In genomic region chr2:219406861-219407230, GRCh38 we compare ENCODE assay signal across 11 cellular contexts. TPM values are rescaled to one million over a fixed set of nuclear protein-coding genes. Genes with fewer than 3 reads are reported as not detected.
A peak's percentile ranks its signal among the peaks of the same experiment; 100 is the strongest.
DNase-seq lines count a peak whose midpoint lies in the region; ATAC-seq and TF ChIP-seq lines count a peak whose summit lies in the region.
"Had no signal": no experiment of that assay in that cellular context is flagged by ENCODE, and none has a peak within 500 bp of the region (broad histone marks: within the 10 kb centered on the region; RNA-seq: fewer than 3 reads in every experiment).

No MANE protein-coding gene starts in this region.

- H3K4me1 Mint-ChIP-seq in mesothelial cell of epicardium, result peaks cover 40% of the 10 kb centered on the region

- TF ChIP-seq CTCF in mesothelial cell of epicardium (IDR thresholded peaks at IDR 0.05; ENCODE audit: unreplicated experiment) (no peak), vagina (IDR thresholded peaks at IDR 0.05) (no peak)

- peak; percentile 25 for DNase-seq in DMS53 (lab: John Stamatoyannopoulos, UW)
- no peak for DNase-seq in DMS53 treated with DMSO at 0.1 percent for 48 hours (lab: John Stamatoyannopoulos, UW; ENCODE audit: unreplicated experiment)
- DNase-seq in mesothelial cell of epicardium (ENCODE audit: low spot score in 2 of 2, unreplicated experiment in 2 of 2), result no peak
- no peak for DNase-seq in vagina (ENCODE audit: extremely low spot score in 2 of 2)
- no peak for DNase-seq in SW 1271 (lab: John Stamatoyannopoulos, UW)
- DNase-seq in stimulated activated CD4-positive, alpha-beta T cell treated with anti-CD3 and anti-CD28 coated beads, Interleukin-2, amount 100 ng/mL, for 48 hours, result no peak
- DNase-seq: central memory CD4-positive, alpha-beta T cell; SHP77 treated with DMSO at 0.1 percent for 48 hours had no signal

- no peaks in the 10 kb centered on the region for H3K36me3 Mint-ChIP-seq in mesothelial cell of epicardium

- peaks cover 2% of the 10 kb centered on the region for H3K27me3 Mint-ChIP-seq in mesothelial cell of epicardium (ENCODE audit: low read depth)

- H3K9me3 Mint-ChIP-seq in mesothelial cell of epicardium, result no peaks in the 10 kb centered on the region

- no peak for TF ChIP-seq POLR2A in vagina (IDR thresholded peaks at IDR 0.05)

- WGBS in esophagus, 2 donors, result 73 to 82% methylated on average over 3 of the region's 3 CpGs

- no peak for ATAC-seq in HG03025 (IDR thresholded peaks at IDR 0.05; ENCODE audit: low FRiP score, unreplicated experiment)

- H3K27ac ChIP-seq in esophagus (ENCODE audit: low read depth in 2 of 2, low read length in 1 of 2), result peak overlapping the region; percentile 22 to 80
- H3K27ac ChIP-seq in vagina, result peak overlapping the region; percentile 66
- H3K27ac ChIP-seq: 22Rv1 had no signal

- H3K4me3 Mint-ChIP-seq in mesothelial cell of epicardium, result no peak overlapping the region

- intact Hi-C loops in vagina (cut with DNase I), result no loop called here

- H3K27me3 ChIP-seq in esophagus (ENCODE audit: control insufficient read depth in 1 of 2, insufficient read depth in 2 of 2, low read length in 2 of 2), result no peaks in the 10 kb centered on the region
- H3K27me3 ChIP-seq in vagina, result no peaks in the 10 kb centered on the region

- no peak overlapping the region for H3K4me3 ChIP-seq in esophagus (ENCODE audit: low read depth in 1 of 2, low read length in 2 of 2)
- no peak overlapping the region for H3K4me3 ChIP-seq in vagina

- H3K27ac Mint-ChIP-seq in mesothelial cell of epicardium, result peak overlapping the region; percentile 72

- no peaks in the 10 kb centered on the region for H3K4me1 ChIP-seq in esophagus (ENCODE audit: control insufficient read depth in 2 of 2, insufficient read depth in 2 of 2, low read length in 1 of 2)
- no peaks in the 10 kb centered on the region for H3K4me1 ChIP-seq in vagina

- H3K36me3 ChIP-seq in esophagus (ENCODE audit: control insufficient read depth in 2 of 2, insufficient read depth in 2 of 2, low read length in 1 of 2) (no peaks in the 10 kb centered on the region), vagina (no peaks in the 10 kb centered on the region)

- H3K9me3 ChIP-seq in esophagus (ENCODE audit: control insufficient read depth in 2 of 2, insufficient read depth in 1 of 2, low read depth in 1 of 2, low read length in 1 of 2), result no peaks in the 10 kb centered on the region
- no peaks in the 10 kb centered on the region for H3K9me3 ChIP-seq in vagina

RNA-seq across cellular contexts. Expression of gene DES, which starts 11.3 kb away (rescaled TPM):
- 100 to 1,000 TPM; 672 to 686 TPM for polyA plus RNA-seq in esophagus
- total RNA-seq in mesothelial cell of epicardium (33.0 to 38.5 TPM (median 37.0 TPM) in 3 replicates), vagina (883 TPM)

RNA-seq across cellular contexts. Expression of gene DNPEP, which starts 19.1 kb away (rescaled TPM):
- polyA plus RNA-seq in esophagus, result 10 to 100 TPM; 46.2 to 49.6 TPM
- 73.2 to 85.1 TPM (median 77.1 TPM) in 3 replicates for total RNA-seq in mesothelial cell of epicardium
- total RNA-seq in vagina, result 62.9 TPM

RNA-seq across cellular contexts. Expression of gene SPEG, which starts 27.8 kb away (rescaled TPM):
- polyA plus RNA-seq in esophagus, result 10 to 100 TPM; 22.3 to 37.7 TPM
- total RNA-seq in mesothelial cell of epicardium (95.4 to 97.7 TPM (median 97.7 TPM) in 3 replicates), vagina (28.2 TPM)

Comparison
In these comparisons a context has a peak if more than half of its experiments do, and no peak if none do; other contexts are left out.
1. RNA of gene DES, which starts 11.3 kb away (total RNA-seq): 883 TPM in vagina (single experiment); 33.0 to 38.5 TPM in mesothelial cell of epicardium; every median in the first group is over 10 times any median in the second.